ENCODE assay signal across 1 cellular context in genomic region chr5:100900796-100901731, GRCh38.
TF ChIP-seq lines count a peak whose summit lies in the region.

No MANE protein-coding gene starts in this region.

TF ChIP-seq in K562, 482 proteins besides CTCF, POLR2A, EP300 and RAD21 (continued from another document):
- no peak for TF ChIP-seq FOXP4 (CRISPR knock-in tag; IDR thresholded peaks at IDR 0.05; ENCODE audit: borderline replicate concordance)
- TF ChIP-seq ZNF217 (CRISPR knock-in tag; IDR thresholded peaks at IDR 0.05): no peak
- TF ChIP-seq POLR2G (IDR thresholded peaks at IDR 0.05; ENCODE audit: low read depth, low read length): peak; percentile 58
- TF ChIP-seq JUND (IDR thresholded peaks at IDR 0.05; ENCODE audit: borderline replicate concordance, low read depth, low read length): no peak
- no peak for TF ChIP-seq JUND (tag; IDR thresholded peaks at IDR 0.05; ENCODE audit: borderline replicate concordance, low read depth, low read length)
- TF ChIP-seq ZNF592 (IDR thresholded peaks at IDR 0.05): no peak
